In the genomic region with DNA sequence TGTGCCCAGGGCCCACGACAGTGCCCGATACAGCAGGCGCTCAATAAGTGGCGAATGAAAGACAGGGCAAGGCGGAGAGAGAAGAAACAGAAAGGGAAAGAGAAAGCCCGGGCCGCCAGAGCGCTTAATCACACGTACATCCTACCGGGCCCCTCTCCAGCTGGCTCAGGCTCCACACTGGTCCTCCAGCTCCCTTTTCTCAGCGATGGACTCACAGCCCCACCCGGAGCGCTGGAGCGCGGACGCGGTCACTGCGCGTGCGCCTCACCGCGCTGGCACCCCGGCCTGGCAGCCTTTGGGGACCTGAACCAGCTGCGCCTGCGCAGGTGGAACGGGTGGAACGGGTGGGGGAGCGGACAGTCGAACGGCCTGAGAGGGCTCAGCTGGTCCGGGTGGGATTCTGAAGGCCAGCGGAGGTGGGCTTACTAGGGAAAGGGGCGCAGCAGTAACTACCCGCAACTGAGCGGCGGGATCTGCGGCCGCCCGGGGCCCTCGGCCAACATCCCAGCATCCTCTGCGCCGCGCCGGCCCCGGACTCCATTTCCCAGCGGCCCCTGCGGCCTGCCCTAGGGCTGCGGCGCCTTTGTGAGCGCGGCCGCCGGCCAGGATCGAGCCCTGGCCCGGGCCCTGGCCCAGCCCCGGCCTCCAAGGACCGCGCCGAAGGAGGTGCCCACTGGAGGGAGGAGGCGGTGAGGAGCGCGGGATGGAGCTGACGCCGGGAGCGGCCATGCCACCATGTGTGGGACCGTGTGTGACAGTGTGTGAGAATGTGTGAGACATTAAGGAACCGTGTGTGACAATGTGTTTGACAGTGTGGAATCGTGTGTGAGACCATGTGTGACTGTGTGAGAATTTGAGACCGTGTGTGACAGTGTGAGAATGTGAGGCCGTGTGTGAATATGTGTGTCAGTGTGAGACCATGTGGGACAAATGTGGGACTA, we compare ENCODE assay signal across 8 cellular contexts. TPM values are rescaled to one million over a fixed set of nuclear protein-coding genes. Genes with fewer than 3 reads are reported as not detected.
DNase-seq lines count a peak whose midpoint lies in the region; ATAC-seq, FAIRE-seq and TF ChIP-seq lines count a peak whose summit lies in the region.

TSS of gene ZNF583 (plus strand) at position 569 of the 941 bp plus-strand sequence. CDS start 2,783 bp downstream, outside the sequence.

- no peak for TF ChIP-seq CTCF in vagina (IDR thresholded peaks at IDR 0.05)

- TF ChIP-seq POLR2A in GM12892 (IDR thresholded peaks at IDR 0.05; ENCODE audit: low read depth, low read length) (peak; percentile 57; the same call in 1 of the 2 replicates), vagina (IDR thresholded peaks at IDR 0.05) (no peak)

- DNase-seq in GM12892 (ENCODE audit: insufficient read length) (peak; percentile 85), NCI-H146 (lab: John Stamatoyannopoulos, UW) (peak; percentile 93), T-helper 22 cell (ENCODE audit: low read depth) (peak; percentile 80), astrocyte of the hippocampus (ENCODE audit: low read depth, low spot score) (peak; percentile 99), hepatic stellate cell (ENCODE audit: low spot score) (peak; percentile 99), vagina (ENCODE audit: extremely low spot score in 2 of 2) (peak in 1 of 2 donors; percentile 93)

- H3K27ac ChIP-seq in rectal smooth muscle tissue (ENCODE audit: low read depth, low read length), result peak within 1 kb of the TSS; percentile 98
- peak within 1 kb of the TSS; percentile 93 for H3K27ac ChIP-seq in vagina

- H3K9ac ChIP-seq in rectal smooth muscle tissue (ENCODE audit: low read length), result peak within 1 kb of the TSS; percentile 85

- peaks cover 20% of the 10 kb centered on the region for H3K36me3 ChIP-seq in rectal smooth muscle tissue (ENCODE audit: control insufficient read depth, insufficient read depth, low read length)
- peaks cover 0 to 37% of the 10 kb centered on the region in 2 donors for H3K36me3 ChIP-seq in vagina

- H3K27me3 ChIP-seq in rectal smooth muscle tissue (ENCODE audit: control insufficient read depth, insufficient read depth, low read length) (no peaks in the 10 kb centered on the region), vagina (no peaks in the 10 kb centered on the region)

- peaks cover 22% of the 10 kb centered on the region for H3K9me3 ChIP-seq in vagina

- H3K4me1 ChIP-seq in rectal smooth muscle tissue (ENCODE audit: control insufficient read depth, insufficient read depth, low read length) (peaks cover 6% of the 10 kb centered on the region), vagina (peaks cover 19% of the 10 kb centered on the region)

- peak; percentile 84 for FAIRE-seq in GM12892 (lab: Jason Lieb, UNC)

- intact Hi-C loops in vagina (cut with DNase I), result no loop called here

- ATAC-seq in HG02763 (IDR thresholded peaks at IDR 0.05; ENCODE audit: unreplicated experiment), result peak; percentile 82

- H3K4me3 ChIP-seq in rectal smooth muscle tissue (ENCODE audit: low read length) (peak within 1 kb of the TSS; percentile 93), vagina (peak within 1 kb of the TSS; percentile 62 to 65)

RNA-seq across cellular contexts. Expression of gene ZNF583, which starts in this region (rescaled TPM):
- polyA plus RNA-seq in GM12892 (2012; ENCODE audit: missing spikeins), result 1.6 TPM
- 2.2 TPM for total RNA-seq in vagina
